Comparison of ENCODE assay signal across 14 cellular contexts in the genomic region with DNA sequence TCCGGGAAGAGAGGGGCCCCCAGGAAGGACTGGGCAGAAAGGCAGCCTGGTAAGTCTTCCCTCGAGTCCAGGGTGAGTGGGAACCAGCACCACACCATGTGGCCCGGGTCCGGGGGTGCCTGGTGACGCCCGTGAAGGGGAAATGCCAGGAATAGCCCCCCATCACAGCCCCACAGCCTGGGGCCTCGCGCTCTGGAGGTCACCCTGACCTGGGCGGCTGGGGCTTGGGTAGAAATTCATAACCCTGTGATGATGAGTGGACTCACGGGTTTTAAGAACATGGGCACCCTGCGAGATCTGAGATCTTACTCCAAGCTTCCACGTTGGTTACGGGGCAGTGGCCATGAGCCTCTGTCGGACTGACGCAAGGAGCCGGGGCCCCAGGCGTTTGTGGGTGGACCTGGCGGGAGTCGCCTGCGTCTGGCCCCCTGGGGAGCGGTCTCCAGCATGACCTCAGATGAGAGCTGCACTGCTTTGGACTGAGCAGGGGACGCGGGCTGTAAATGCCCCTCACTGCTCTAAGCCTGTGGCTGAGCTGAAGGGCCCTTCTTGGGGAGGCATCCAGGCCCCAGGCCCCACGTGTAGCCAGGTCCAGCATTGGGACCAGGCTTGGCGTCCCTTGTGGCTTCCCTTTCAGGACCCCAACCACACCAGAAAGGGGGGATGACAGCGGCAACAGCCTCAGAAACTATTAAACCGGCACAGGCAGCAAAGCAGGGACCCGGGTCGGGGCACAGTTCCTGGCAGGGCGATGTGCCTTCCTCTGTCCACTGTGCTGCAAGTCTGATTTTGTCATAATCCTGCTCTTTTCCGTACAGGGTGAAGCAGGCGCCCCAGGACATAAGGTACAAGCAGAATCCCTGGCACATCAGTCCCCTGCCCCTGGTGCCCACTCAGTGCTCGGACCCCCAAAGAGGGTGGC.
A peak's percentile ranks its signal among the peaks of the same experiment; 100 is the strongest.
DNase-seq lines count a peak whose midpoint lies in the region; ATAC-seq and TF ChIP-seq lines count a peak whose summit lies in the region.
"Had no signal": no experiment of that assay in that cellular context is flagged by ENCODE, and none has a peak within 500 bp of the region (broad histone marks: within the 10 kb centered on the region; RNA-seq: fewer than 3 reads in every experiment).

No MANE protein-coding gene starts in this region.

- H3K4me3 Mint-ChIP-seq in activated naive CD4-positive, alpha-beta T cell treated with anti-CD3 and anti-CD28 coated beads, Interleukin-2, amount 50 U/mL, for 24 hours: peak overlapping the region; percentile 85
- H3K4me3 Mint-ChIP-seq in activated CD4-positive, alpha-beta memory T cell treated with anti-CD3 and anti-CD28 coated beads for 36 hours: no peak overlapping the region

- WGBS in liver: 93% methylated on average over 33 of the region's 33 CpGs
- WGBS in thymus: 94% methylated on average over 33 of the region's 33 CpGs
- 93 to 100% methylated on average over 5 to 8 of the region's 33 CpGs for WGBS in esophagus squamous epithelium, 2 donors
- 97% methylated on average over 16 of the region's 33 CpGs for WGBS in SK-N-SH (ENCODE audit: low lambda C conversion rate)

- TF ChIP-seq RAD21 in liver (IDR thresholded peaks at IDR 0.05) (no peak), SK-N-SH (IDR thresholded peaks at IDR 0.05; ENCODE audit: low read length) (no peak)

- H3K27me3 ChIP-seq in liver (ENCODE audit: control insufficient read depth in 4 of 4, insufficient read depth in 4 of 4, low read length in 3 of 4) (no peaks in the 10 kb centered on the region), thymus (ENCODE audit: control insufficient read depth, insufficient read depth) (no peaks in the 10 kb centered on the region), esophagus squamous epithelium (no peaks in the 10 kb centered on the region), SK-N-SH (ENCODE audit: insufficient read depth) (no peaks in the 10 kb centered on the region)
- H3K27me3 ChIP-seq: hepatocyte had no signal

- H3K27ac ChIP-seq in liver (ENCODE audit: low read depth in 1 of 2, low read length in 2 of 2): peak overlapping the region; percentile 55 to 61
- peak overlapping the region; percentile 94 for H3K27ac ChIP-seq in thymus (ENCODE audit: low read depth)
- H3K27ac ChIP-seq in esophagus squamous epithelium: peak overlapping the region in 1 of 4 donors; percentile 61
- no peak overlapping the region for H3K27ac ChIP-seq in SK-N-SH (ENCODE audit: low read depth in 2 of 2, low read length in 1 of 2)
- H3K27ac ChIP-seq: hepatocyte, prostate gland, thoracic aorta had no signal

- peaks cover 8% of the 10 kb centered on the region for H3F3A ChIP-seq in SK-N-SH (replicated peaks; ENCODE audit: insufficient read depth)

- H3K4me1 ChIP-seq in liver (ENCODE audit: control insufficient read depth in 4 of 4, insufficient read depth in 4 of 4, low read length in 3 of 4): peaks cover 0 to 5% (median 3%) of the 10 kb centered on the region in 4 donors
- H3K4me1 ChIP-seq in thymus (ENCODE audit: control insufficient read depth, insufficient read depth, low read length): peaks cover 15% of the 10 kb centered on the region
- H3K4me1 ChIP-seq in esophagus squamous epithelium: peaks cover 5 to 11% (median 10%) of the 10 kb centered on the region in 3 donors
- H3K4me1 ChIP-seq in SK-N-SH (ENCODE audit: control insufficient read depth in 1 of 2, insufficient read depth in 2 of 2, low read depth in 1 of 2, low read length in 1 of 2): peaks cover 0 to 7% of the 10 kb centered on the region in 2 experiments; a peak in 1 of 4 replicates
- H3K4me1 ChIP-seq: prostate gland had no signal

- POLR2A ChIA-PET in activated CD4-positive, alpha-beta memory T cell treated with anti-CD3 and anti-CD28 coated beads for 36 hours (lab: Charles Lee): no interaction called here
- POLR2A ChIA-PET in SK-N-SH (lab: Yijun Ruan, JAX): no interaction called here

- H3K4me3 ChIP-seq in liver (ENCODE audit: low read depth in 1 of 3, low read length in 3 of 3) (no peak overlapping the region), thymus (ENCODE audit: low read length) (peak overlapping the region; percentile 55), esophagus squamous epithelium (no peak overlapping the region), SK-N-SH (ENCODE audit: low read depth in 2 of 2, low read length in 1 of 2) (no peak overlapping the region)
- H3K4me3 ChIP-seq: hepatocyte, prostate gland had no signal

- H3K4me2 ChIP-seq in SK-N-SH: no peak overlapping the region
- H3K4me2 ChIP-seq: hepatocyte had no signal

- intact Hi-C loops in activated CD4-positive, alpha-beta memory T cell treated with anti-CD3 and anti-CD28 coated beads for 36 hours (cut with micrococcal nuclease): no loop called here
- intact Hi-C loops in esophagus squamous epithelium (cut with DNase I): no loop called here

- no peak for DNase-seq in activated naive CD4-positive, alpha-beta T cell treated with anti-CD3 and anti-CD28 coated beads, Interleukin-2, amount 50 U/mL, for 16 hours
- no peak for DNase-seq in activated CD4-positive, alpha-beta memory T cell treated with anti-CD3 and anti-CD28 coated beads for 36 hours
- DNase-seq in esophagus squamous epithelium (lab: John Stamatoyannopoulos, UW): no peak
- DNase-seq in SK-N-SH: no peak
- DNase-seq: DMS 273 treated with DMSO at 0.1 percent for 48 hours, MM.1S, NCI-H2081 had no signal

- no peak for ATAC-seq in HG03571 (IDR thresholded peaks at IDR 0.05; ENCODE audit: unreplicated experiment)

- CTCF ChIA-PET in activated CD4-positive, alpha-beta memory T cell treated with anti-CD3 and anti-CD28 coated beads for 36 hours (lab: Charles Lee): no interaction called here
- CTCF ChIA-PET in SK-N-SH (lab: Yijun Ruan, JAX): interaction anchor here (1.0 to 1.5 kb wide), 3 partner anchors 75 to 339 kb away, joined by 3 to 5 read pairs (median 5); no protein-coding TSS in a partner anchor

- H3K27ac Mint-ChIP-seq in activated naive CD4-positive, alpha-beta T cell treated with anti-CD3 and anti-CD28 coated beads, Interleukin-2, amount 50 U/mL, for 24 hours: peak overlapping the region; percentile 91
- peak overlapping the region; percentile 58 for H3K27ac Mint-ChIP-seq in activated CD4-positive, alpha-beta memory T cell treated with anti-CD3 and anti-CD28 coated beads for 36 hours

- H3K9me3 ChIP-seq in liver (ENCODE audit: control insufficient read depth in 4 of 4, low read length in 3 of 4) (no peaks in the 10 kb centered on the region), thymus (ENCODE audit: control insufficient read depth) (no peaks in the 10 kb centered on the region), esophagus squamous epithelium (no peaks in the 10 kb centered on the region), SK-N-SH (no peaks in the 10 kb centered on the region)
- H3K9me3 ChIP-seq: prostate gland, thoracic aorta had no signal

- TF ChIP-seq EP300 in SK-N-SH (IDR thresholded peaks at IDR 0.05; ENCODE audit: borderline replicate concordance in 1 of 2, low read depth in 1 of 2, low read length in 1 of 2): no peak

- H2AFZ ChIP-seq in SK-N-SH (ENCODE audit: low read depth): no peak overlapping the region
- H2AFZ ChIP-seq: hepatocyte had no signal

- H3K9ac ChIP-seq in liver (ENCODE audit: low read depth in 1 of 2, low read length in 2 of 2): peak overlapping the region in 1 of 2 donors; percentile 10
- H3K9ac ChIP-seq in SK-N-SH: no peak overlapping the region

- H4K20me1 ChIP-seq in SK-N-SH (ENCODE audit: insufficient read depth): no peaks in the 10 kb centered on the region

- H3K4me1 Mint-ChIP-seq in activated naive CD4-positive, alpha-beta T cell treated with anti-CD3 and anti-CD28 coated beads, Interleukin-2, amount 50 U/mL, for 24 hours: peaks cover 45% of the 10 kb centered on the region
- H3K4me1 Mint-ChIP-seq in activated CD4-positive, alpha-beta memory T cell treated with anti-CD3 and anti-CD28 coated beads for 36 hours (ENCODE audit: low read depth): peaks cover 21% of the 10 kb centered on the region

- no peaks in the 10 kb centered on the region for H3K27me3 Mint-ChIP-seq in activated naive CD4-positive, alpha-beta T cell treated with anti-CD3 and anti-CD28 coated beads, Interleukin-2, amount 50 U/mL, for 24 hours
- no peaks in the 10 kb centered on the region for H3K27me3 Mint-ChIP-seq in activated CD4-positive, alpha-beta memory T cell treated with anti-CD3 and anti-CD28 coated beads for 36 hours

- no peak for TF ChIP-seq POLR2A in esophagus squamous epithelium (IDR thresholded peaks at IDR 0.05)

- no peaks in the 10 kb centered on the region for H3K9me2 ChIP-seq in SK-N-SH

- H3K36me3 ChIP-seq in liver (ENCODE audit: control insufficient read depth in 4 of 4, insufficient read depth in 3 of 4, low read depth in 1 of 4, low read length in 3 of 4) (peaks cover 15 to 77% (median 34%) of the 10 kb centered on the region in 4 donors), thymus (ENCODE audit: control insufficient read depth, insufficient read depth) (no peaks in the 10 kb centered on the region), esophagus squamous epithelium (peaks cover 0 to 88% (median 16%) of the 10 kb centered on the region in 3 donors), SK-N-SH (replicated peaks in 1 of 2; ENCODE audit: control insufficient read depth in 1 of 2, insufficient read depth in 2 of 2, low read length in 1 of 2) (peaks cover 17 to 51% of the 10 kb centered on the region in 2 experiments)

- no peaks in the 10 kb centered on the region for H3K79me2 ChIP-seq in SK-N-SH (ENCODE audit: insufficient read depth)
- H3K79me2 ChIP-seq: hepatocyte had no signal

- no peaks in the 10 kb centered on the region for H3K36me3 Mint-ChIP-seq in activated naive CD4-positive, alpha-beta T cell treated with anti-CD3 and anti-CD28 coated beads, Interleukin-2, amount 50 U/mL, for 24 hours
- H3K36me3 Mint-ChIP-seq in activated CD4-positive, alpha-beta memory T cell treated with anti-CD3 and anti-CD28 coated beads for 36 hours: no peaks in the 10 kb centered on the region

- no peak for TF ChIP-seq CTCF in liver (IDR thresholded peaks at IDR 0.05; ENCODE audit: low read depth, low read length, missing input control)
- TF ChIP-seq CTCF in esophagus squamous epithelium (IDR thresholded peaks at IDR 0.05): no peak
- TF ChIP-seq CTCF in SK-N-SH (IDR thresholded peaks at IDR 0.05): no peak

- H3K9me3 Mint-ChIP-seq in activated naive CD4-positive, alpha-beta T cell treated with anti-CD3 and anti-CD28 coated beads, Interleukin-2, amount 50 U/mL, for 24 hours: no peaks in the 10 kb centered on the region
- H3K9me3 Mint-ChIP-seq in activated CD4-positive, alpha-beta memory T cell treated with anti-CD3 and anti-CD28 coated beads for 36 hours: no peaks in the 10 kb centered on the region

TF ChIP-seq in liver, 16 proteins besides CTCF, POLR2A, EP300 and RAD21 (continues in another document):
- TF ChIP-seq HNF4A (conservative IDR thresholded peaks at IDR 0.05): no peak
- TF ChIP-seq NR2F2 (IDR thresholded peaks at IDR 0.05): no peak

TF ChIP-seq in SK-N-SH, 30 proteins besides CTCF, POLR2A, EP300 and RAD21 (continues in another document):
- TF ChIP-seq YY1 (IDR thresholded peaks at IDR 0.05; ENCODE audit: low read depth): no peak
- TF ChIP-seq GABPA (IDR thresholded peaks at IDR 0.05; ENCODE audit: low read depth): no peak
- no peak for TF ChIP-seq ELF1 (IDR thresholded peaks at IDR 0.05)
- no peak for TF ChIP-seq CHD2 (IDR thresholded peaks at IDR 0.05; ENCODE audit: low read length, partially characterized antibody)

Comparison
In these comparisons a context has a peak if more than half of its experiments do, and no peak if none do; other contexts are left out.
1. H3K27ac ChIP-seq: peak in liver (2 of 2) and thymus (single experiment); none in SK-N-SH (0 of 2).